In the genomic region with DNA sequence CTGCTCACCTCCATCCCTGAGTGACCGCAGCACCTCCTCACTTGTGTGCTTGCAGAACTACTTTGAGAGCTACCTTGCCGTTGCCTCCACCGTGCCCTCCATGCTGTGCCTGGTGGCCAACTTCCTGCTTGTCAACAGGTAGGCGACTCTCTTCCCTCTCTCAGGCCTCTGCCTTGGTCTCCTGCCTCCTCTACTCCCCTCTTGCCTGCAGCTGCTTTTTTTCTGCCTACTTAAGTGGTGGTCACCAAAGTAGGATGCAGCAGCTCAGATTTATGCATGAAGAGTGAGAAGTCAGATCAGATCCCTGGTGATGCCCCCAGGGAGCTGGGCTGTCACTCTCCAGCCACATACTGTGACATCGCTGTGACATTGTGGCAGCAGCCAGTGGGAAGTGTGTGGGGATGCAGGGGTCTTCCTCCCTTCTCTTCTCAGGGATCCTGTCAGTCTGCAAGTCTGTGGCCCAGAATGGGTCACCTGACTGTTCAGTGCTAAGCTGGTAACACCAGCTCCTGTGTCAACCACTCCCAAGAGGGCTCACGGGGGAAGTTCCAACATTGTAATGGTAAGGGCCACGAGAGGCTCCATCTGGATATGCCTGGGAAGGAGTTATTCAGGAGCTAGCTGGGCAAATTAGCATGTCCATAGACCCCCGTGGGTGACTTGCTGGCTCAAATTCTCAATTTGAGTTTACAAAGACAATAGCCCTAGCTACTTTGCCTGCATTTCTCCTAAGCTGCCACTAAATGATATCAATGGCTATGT, we compare ENCODE assay signal across 1 cellular context.
TF ChIP-seq lines count a peak whose summit lies in the region.

No MANE protein-coding gene starts in this region.

TF ChIP-seq in GM23338, 12 proteins besides CTCF, POLR2A, EP300 and RAD21:
- TF ChIP-seq, protein P1, sequence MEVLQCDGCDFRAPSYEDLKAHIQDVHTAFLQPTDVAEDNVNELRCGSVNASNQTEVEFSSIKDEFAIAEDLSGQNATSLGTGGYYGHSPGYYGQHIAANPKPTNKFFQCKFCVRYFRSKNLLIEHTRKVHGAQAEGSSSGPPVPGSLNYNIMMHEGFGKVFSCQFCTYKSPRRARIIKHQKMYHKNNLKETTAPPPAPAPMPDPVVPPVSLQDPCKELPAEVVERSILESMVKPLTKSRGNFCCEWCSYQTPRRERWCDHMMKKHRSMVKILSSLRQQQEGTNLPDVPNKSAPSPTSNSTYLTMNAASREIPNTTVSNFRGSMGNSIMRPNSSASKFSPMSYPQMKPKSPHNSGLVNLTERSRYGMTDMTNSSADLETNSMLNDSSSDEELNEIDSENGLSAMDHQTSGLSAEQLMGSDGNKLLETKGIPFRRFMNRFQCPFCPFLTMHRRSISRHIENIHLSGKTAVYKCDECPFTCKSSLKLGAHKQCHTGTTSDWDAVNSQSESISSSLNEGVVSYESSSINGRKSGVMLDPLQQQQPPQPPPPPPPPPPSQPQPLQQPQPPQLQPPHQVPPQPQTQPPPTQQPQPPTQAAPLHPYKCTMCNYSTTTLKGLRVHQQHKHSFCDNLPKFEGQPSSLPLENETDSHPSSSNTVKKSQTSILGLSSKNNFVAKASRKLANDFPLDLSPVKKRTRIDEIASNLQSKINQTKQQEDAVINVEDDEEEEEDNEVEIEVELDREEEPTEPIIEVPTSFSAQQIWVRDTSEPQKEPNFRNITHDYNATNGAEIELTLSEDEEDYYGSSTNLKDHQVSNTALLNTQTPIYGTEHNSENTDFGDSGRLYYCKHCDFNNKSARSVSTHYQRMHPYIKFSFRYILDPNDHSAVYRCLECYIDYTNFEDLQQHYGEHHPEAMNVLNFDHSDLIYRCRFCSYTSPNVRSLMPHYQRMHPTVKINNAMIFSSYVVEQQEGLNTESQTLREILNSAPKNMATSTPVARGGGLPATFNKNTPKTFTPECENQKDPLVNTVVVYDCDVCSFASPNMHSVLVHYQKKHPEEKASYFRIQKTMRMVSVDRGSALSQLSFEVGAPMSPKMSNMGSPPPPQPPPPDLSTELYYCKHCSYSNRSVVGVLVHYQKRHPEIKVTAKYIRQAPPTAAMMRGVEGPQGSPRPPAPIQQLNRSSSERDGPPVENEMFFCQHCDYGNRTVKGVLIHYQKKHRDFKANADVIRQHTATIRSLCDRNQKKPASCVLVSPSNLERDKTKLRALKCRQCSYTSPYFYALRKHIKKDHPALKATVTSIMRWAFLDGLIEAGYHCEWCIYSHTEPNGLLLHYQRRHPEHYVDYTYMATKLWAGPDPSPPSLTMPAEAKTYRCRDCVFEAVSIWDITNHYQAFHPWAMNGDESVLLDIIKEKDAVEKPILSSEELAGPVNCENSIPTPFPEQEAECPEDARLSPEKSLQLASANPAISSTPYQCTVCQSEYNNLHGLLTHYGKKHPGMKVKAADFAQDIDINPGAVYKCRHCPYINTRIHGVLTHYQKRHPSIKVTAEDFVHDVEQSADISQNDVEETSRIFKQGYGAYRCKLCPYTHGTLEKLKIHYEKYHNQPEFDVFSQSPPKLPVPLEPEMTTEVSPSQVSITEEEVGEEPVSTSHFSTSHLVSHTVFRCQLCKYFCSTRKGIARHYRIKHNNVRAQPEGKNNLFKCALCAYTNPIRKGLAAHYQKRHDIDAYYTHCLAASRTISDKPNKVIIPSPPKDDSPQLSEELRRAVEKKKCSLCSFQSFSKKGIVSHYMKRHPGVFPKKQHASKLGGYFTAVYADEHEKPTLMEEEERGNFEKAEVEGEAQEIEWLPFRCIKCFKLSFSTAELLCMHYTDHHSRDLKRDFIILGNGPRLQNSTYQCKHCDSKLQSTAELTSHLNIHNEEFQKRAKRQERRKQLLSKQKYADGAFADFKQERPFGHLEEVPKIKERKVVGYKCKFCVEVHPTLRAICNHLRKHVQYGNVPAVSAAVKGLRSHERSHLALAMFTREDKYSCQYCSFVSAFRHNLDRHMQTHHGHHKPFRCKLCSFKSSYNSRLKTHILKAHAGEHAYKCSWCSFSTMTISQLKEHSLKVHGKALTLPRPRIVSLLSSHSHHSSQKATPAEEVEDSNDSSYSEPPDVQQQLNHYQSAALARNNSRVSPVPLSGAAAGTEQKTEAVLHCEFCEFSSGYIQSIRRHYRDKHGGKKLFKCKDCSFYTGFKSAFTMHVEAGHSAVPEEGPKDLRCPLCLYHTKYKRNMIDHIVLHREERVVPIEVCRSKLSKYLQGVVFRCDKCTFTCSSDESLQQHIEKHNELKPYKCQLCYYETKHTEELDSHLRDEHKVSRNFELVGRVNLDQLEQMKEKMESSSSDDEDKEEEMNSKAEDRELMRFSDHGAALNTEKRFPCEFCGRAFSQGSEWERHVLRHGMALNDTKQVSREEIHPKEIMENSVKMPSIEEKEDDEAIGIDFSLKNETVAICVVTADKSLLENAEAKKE (CRISPR knock-in tag; IDR thresholded peaks at IDR 0.05), result peak; percentile 40; the same call in 1 of the 2 replicates
- no peak for TF ChIP-seq EZH2 (IDR thresholded peaks at IDR 0.05; ENCODE audit: low read depth, unreplicated experiment)
TF ChIP-seq in GM23338: peak in this region for 1.
